In the genomic region with DNA sequence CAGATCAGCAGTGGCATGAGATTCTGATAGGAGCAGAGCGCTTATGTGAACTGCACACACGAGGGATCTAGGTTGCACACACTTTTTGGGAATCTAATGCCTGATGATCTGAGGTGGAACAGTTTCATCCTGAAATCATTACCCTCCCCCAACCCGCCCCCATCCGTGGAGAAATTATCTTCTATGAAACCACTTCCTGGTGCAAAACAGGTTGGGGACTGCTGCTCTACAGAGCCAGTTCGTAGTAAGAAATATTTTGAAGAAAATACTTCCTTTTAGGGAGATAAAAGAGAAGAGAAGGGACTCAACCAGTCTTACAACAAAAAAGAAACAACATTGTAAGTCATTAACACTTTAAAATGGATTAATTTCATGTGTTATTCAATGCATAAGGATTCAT, we compare ENCODE assay signal across 25 cellular contexts.
DNase-seq lines count a peak whose midpoint lies in the region; ATAC-seq, FAIRE-seq and TF ChIP-seq lines count a peak whose summit lies in the region.
"Had no signal": no experiment of that assay in that cellular context is flagged by ENCODE, and none has a peak within 500 bp of the region (broad histone marks: within the 10 kb centered on the region; RNA-seq: fewer than 3 reads in every experiment).

No MANE protein-coding gene starts in this region.

- no peaks in the 10 kb centered on the region for H3K79me2 ChIP-seq in HepG2 (ENCODE audit: insufficient read depth, low read length)

- in situ Hi-C loops in HepG2 (cut with HindIII; ENCODE audit: extremely low pct_ligation_motif_present, low pct_unique_long_range_greater_than_20kb) = no loop called here

- no peak overlapping the region for H3K27ac Mint-ChIP-seq in activated naive CD4-positive, alpha-beta T cell treated with anti-CD3 and anti-CD28 coated beads, Interleukin-2, amount 10 ng/mL, durations not matched to agents 7 days and 5 days
- H3K27ac Mint-ChIP-seq in activated naive CD4-positive, alpha-beta T cell treated with anti-CD3 and anti-CD28 coated beads, Interleukin-2, amount 50 U/mL, for 72 hours = peak overlapping the region in 1 of 2 donors; percentile 9
- peak overlapping the region; percentile 79 for H3K27ac Mint-ChIP-seq in CD4-positive, alpha-beta T cell
- peak overlapping the region in 8 of 9 donors; percentile 70 to 84 (median 78) for H3K27ac Mint-ChIP-seq in naive thymus-derived CD4-positive, alpha-beta T cell
- H3K27ac Mint-ChIP-seq in T-helper 17 cell = no peak overlapping the region
- H3K27ac Mint-ChIP-seq: CD14-positive monocyte had no signal

- 0% methylated on average over 5 of the region's 5 CpGs for WGBS in HepG2 (ENCODE audit: low lambda C conversion rate)

- no peak for TF ChIP-seq RAD21 in HepG2 (CRISPR knock-in tag; IDR thresholded peaks at IDR 0.05)

- H3K4me2 ChIP-seq in BLaER1 treated with 17β-estradiol and CSF1 and Interleukin-3, amounts not matched to agents 10 nM and 100 nM = peak overlapping the region in 8 of 11 experiments; percentile 9 to 48 (median 27); a peak in 10 of 22 replicates
- H3K4me2 ChIP-seq in HepG2 (ENCODE audit: low read depth, low read length) = no peak overlapping the region
- H3K4me2 ChIP-seq: PC-9 had no signal

- no TSS peak for BruUV-seq in HepG2 (replicated peaks; lab: Mats Ljungman, UMichigan)

- TF ChIP-seq POLR2A in HepG2 (IDR thresholded peaks at IDR 0.05; ENCODE audit: insufficient read depth in 1 of 2, low read depth in 2 of 2, low read length in 2 of 2) = no peak

- no peaks in the 10 kb centered on the region for H3K27me3 ChIP-seq in BLaER1 treated with 17β-estradiol and CSF1 and Interleukin-3, amounts not matched to agents 10 nM and 100 nM
- no peaks in the 10 kb centered on the region for H3K27me3 ChIP-seq in CD4-positive, alpha-beta T cell (ENCODE audit: control insufficient read depth, insufficient read depth, low read length)
- no peaks in the 10 kb centered on the region for H3K27me3 ChIP-seq in naive thymus-derived CD4-positive, alpha-beta T cell (ENCODE audit: control insufficient read depth in 2 of 2, insufficient read depth in 2 of 2, low read length in 2 of 2)
- no peaks in the 10 kb centered on the region for H3K27me3 ChIP-seq in HepG2 (ENCODE audit: control insufficient read depth in 1 of 2, insufficient read depth in 2 of 2, low read length in 2 of 2)
- H3K27me3 ChIP-seq: MG63, SJSA1 had no signal

- H3K4me1 Mint-ChIP-seq in activated naive CD4-positive, alpha-beta T cell treated with anti-CD3 and anti-CD28 coated beads, Interleukin-2, amount 10 ng/mL, durations not matched to agents 7 days and 5 days = peaks cover 10% of the 10 kb centered on the region
- H3K4me1 Mint-ChIP-seq in CD4-positive, alpha-beta T cell (ENCODE audit: low read depth) = peaks cover 23% of the 10 kb centered on the region
- H3K4me1 Mint-ChIP-seq in naive thymus-derived CD4-positive, alpha-beta T cell = peaks cover 6 to 40% (median 26%) of the 10 kb centered on the region in 7 donors
- peaks cover 4% of the 10 kb centered on the region for H3K4me1 Mint-ChIP-seq in T-helper 17 cell
- H3K4me1 Mint-ChIP-seq: CD14-positive monocyte had no signal

- no peak for TF ChIP-seq CTCF in CD4-positive, alpha-beta T cell (IDR thresholded peaks at IDR 0.05)
- TF ChIP-seq CTCF in HepG2 (CRISPR knock-in tag; IDR thresholded peaks at IDR 0.05) = no peak

- ATAC-seq in activated naive CD4-positive, alpha-beta T cell treated with anti-CD3 and anti-CD28 coated beads, Interleukin-2, amount 50 U/mL, for 72 hours = no peak
- ATAC-seq in CD4-positive, alpha-beta T cell (ENCODE audit: poor library complexity) = peak; percentile 54
- peak; percentile 26 for ATAC-seq in naive thymus-derived CD4-positive, alpha-beta T cell
- no peak for ATAC-seq in T-helper 17 cell
- ATAC-seq in HepG2 = no peak
- ATAC-seq: K562 had no signal

- H3K36me3 Mint-ChIP-seq in activated naive CD4-positive, alpha-beta T cell treated with anti-CD3 and anti-CD28 coated beads, Interleukin-2, amount 10 ng/mL, durations not matched to agents 7 days and 5 days = no peaks in the 10 kb centered on the region
- H3K36me3 Mint-ChIP-seq in activated naive CD4-positive, alpha-beta T cell treated with anti-CD3 and anti-CD28 coated beads, Interleukin-2, amount 50 U/mL, for 72 hours = no peaks in the 10 kb centered on the region
- no peaks in the 10 kb centered on the region for H3K36me3 Mint-ChIP-seq in CD4-positive, alpha-beta T cell (ENCODE audit: low read depth)
- H3K36me3 Mint-ChIP-seq in naive thymus-derived CD4-positive, alpha-beta T cell = no peaks in the 10 kb centered on the region
- no peaks in the 10 kb centered on the region for H3K36me3 Mint-ChIP-seq in T-helper 17 cell (ENCODE audit: low read depth)
- H3K36me3 Mint-ChIP-seq: CD14-positive monocyte had no signal

- H2AFZ ChIP-seq in HepG2 (ENCODE audit: low read length) = no peak overlapping the region
- H2AFZ ChIP-seq: PC-9 had no signal

- DNase-seq in activated naive CD4-positive, alpha-beta T cell treated with anti-CD3 and anti-CD28 coated beads, Interleukin-2, amount 10 ng/mL, durations not matched to agents 7 days and 5 days = peak; percentile 20
- DNase-seq in activated naive CD4-positive, alpha-beta T cell treated with anti-CD3 and anti-CD28 coated beads, Interleukin-2, amount 50 U/mL, for 72 hours (ENCODE audit: low spot score in 2 of 2) = no peak
- DNase-seq in CD4-positive, alpha-beta T cell = peak in 1 of 10 experiments; percentile 2
- peak in 6 of 9 donors; percentile 3 to 32 (median 15) for DNase-seq in naive thymus-derived CD4-positive, alpha-beta T cell
- no peak for DNase-seq in T-helper 17 cell
- DNase-seq in HepG2 (ENCODE audit: low spot score) = no peak
- DNase-seq: DMS153; MG63; NCI-H1105 treated with DMSO at 0.1 percent for 48 hours; NCI-H146; NCI-H1930; NCI-H2107; NCI-H446; NCI-H524 treated with DMSO at 0.1 percent for 48 hours; NCI-H774; NK-92 treated with Interleukin-12 subunit alpha and Interleukin-12 subunit beta, amount 100 ng/mL, for 24 hours; PC-9; Right ventricle myocardium superior; RPMI8226 had no signal

- POLR2A ChIA-PET in CD4-positive, alpha-beta T cell (lab: Charles Lee) = no interaction called here
- POLR2A ChIA-PET in naive thymus-derived CD4-positive, alpha-beta T cell (lab: Charles Lee) = no interaction called here
- POLR2A ChIA-PET in HepG2 (lab: Yijun Ruan, JAX) = no interaction called here

- H3K9me3 ChIP-seq in BLaER1 treated with 17β-estradiol and CSF1 and Interleukin-3, amounts not matched to agents 10 nM and 100 nM (replicated peaks in 1 of 11) = no peaks in the 10 kb centered on the region; a peak in 1 of 22 replicates
- no peaks in the 10 kb centered on the region for H3K9me3 ChIP-seq in CD4-positive, alpha-beta T cell (ENCODE audit: control insufficient read depth, low read length)
- H3K9me3 ChIP-seq in naive thymus-derived CD4-positive, alpha-beta T cell (ENCODE audit: control insufficient read depth in 2 of 3, low read length in 3 of 3) = no peaks in the 10 kb centered on the region
- H3K9me3 ChIP-seq in T-helper 17 cell (ENCODE audit: control insufficient read depth, low read length, poor library complexity, severe bottlenecking) (no peaks in the 10 kb centered on the region), HepG2 (ENCODE audit: low read length) (peaks cover 6% of the 10 kb centered on the region)
- H3K9me3 ChIP-seq: MG63, SJSA1 had no signal

- intact Hi-C loops in CD4-positive, alpha-beta T cell (cut with DNase I, micrococcal nuclease) = no loop called here
- intact Hi-C loops in naive thymus-derived CD4-positive, alpha-beta T cell (cut with micrococcal nuclease) = no loop called here
- intact Hi-C loops in HepG2 (cut with micrococcal nuclease; ENCODE audit: unreplicated experiment) = no loop called here

- H3K4me3 Mint-ChIP-seq in activated naive CD4-positive, alpha-beta T cell treated with anti-CD3 and anti-CD28 coated beads, Interleukin-2, amount 10 ng/mL, durations not matched to agents 7 days and 5 days = no peak overlapping the region
- no peak overlapping the region for H3K4me3 Mint-ChIP-seq in CD4-positive, alpha-beta T cell
- peak overlapping the region in 8 of 10 donors; percentile 21 to 74 (median 66) for H3K4me3 Mint-ChIP-seq in naive thymus-derived CD4-positive, alpha-beta T cell
- no peak overlapping the region for H3K4me3 Mint-ChIP-seq in T-helper 17 cell
- H3K4me3 Mint-ChIP-seq: CD14-positive monocyte had no signal

- H3K4me3 ChIP-seq in BLaER1 treated with 17β-estradiol and CSF1 and Interleukin-3, amounts not matched to agents 10 nM and 100 nM = no peak overlapping the region
- H3K4me3 ChIP-seq in naive thymus-derived CD4-positive, alpha-beta T cell (ENCODE audit: low read length) = no peak overlapping the region
- no peak overlapping the region for H3K4me3 ChIP-seq in HepG2 (replicated peaks in 1 of 3; ENCODE audit: insufficient read depth in 1 of 3, low read depth in 2 of 3, low read length in 3 of 3)
- H3K4me3 ChIP-seq: K562, MG63, PC-9, SJSA1 had no signal

- no peak overlapping the region for H3K9ac ChIP-seq in BLaER1 treated with 17β-estradiol and CSF1 and Interleukin-3, amounts not matched to agents 10 nM and 100 nM
- no peak overlapping the region for H3K9ac ChIP-seq in HepG2 (ENCODE audit: insufficient read depth, low read depth, low read length)

- H3K27me3 Mint-ChIP-seq in activated naive CD4-positive, alpha-beta T cell treated with anti-CD3 and anti-CD28 coated beads, Interleukin-2, amount 10 ng/mL, durations not matched to agents 7 days and 5 days = no peaks in the 10 kb centered on the region
- H3K27me3 Mint-ChIP-seq in CD4-positive, alpha-beta T cell = no peaks in the 10 kb centered on the region
- peaks cover 0 to 7% (median 0%) of the 10 kb centered on the region in 5 donors for H3K27me3 Mint-ChIP-seq in naive thymus-derived CD4-positive, alpha-beta T cell
- H3K27me3 Mint-ChIP-seq in T-helper 17 cell = no peaks in the 10 kb centered on the region

- TF ChIP-seq EP300 in HepG2 (IDR thresholded peaks at IDR 0.05; ENCODE audit: low read depth in 2 of 2, low read length in 2 of 2) = no peak
- no peak for TF ChIP-seq EP300 in HepG2 (CRISPR knock-in tag; IDR thresholded peaks at IDR 0.05; ENCODE audit: borderline replicate concordance)

- no peaks in the 10 kb centered on the region for H3K36me3 ChIP-seq in BLaER1 treated with 17β-estradiol and CSF1 and Interleukin-3, amounts not matched to agents 10 nM and 100 nM
- H3K36me3 ChIP-seq in naive thymus-derived CD4-positive, alpha-beta T cell (ENCODE audit: control insufficient read depth in 2 of 3, insufficient read depth in 3 of 3, low read length in 3 of 3) = no peaks in the 10 kb centered on the region
- no peaks in the 10 kb centered on the region for H3K36me3 ChIP-seq in HepG2 (replicated peaks in 1 of 2; ENCODE audit: control insufficient read depth in 1 of 2, insufficient read depth in 2 of 2, low read length in 2 of 2)
- H3K36me3 ChIP-seq: MG63, SJSA1 had no signal

- H3K4me1 ChIP-seq in BLaER1 treated with 17β-estradiol and CSF1 and Interleukin-3, amounts not matched to agents 10 nM and 100 nM = peaks cover 0 to 10% (median 6%) of the 10 kb centered on the region in 10 experiments; a peak in 10 of 20 replicates
- peaks cover 0 to 17% of the 10 kb centered on the region in 2 donors for H3K4me1 ChIP-seq in naive thymus-derived CD4-positive, alpha-beta T cell (ENCODE audit: control insufficient read depth in 2 of 2, insufficient read depth in 2 of 2, low read length in 2 of 2)
- no peaks in the 10 kb centered on the region for H3K4me1 ChIP-seq in HepG2 (ENCODE audit: insufficient read depth, low read length)
- H3K4me1 ChIP-seq: SJSA1 had no signal

- CTCF ChIA-PET in activated naive CD4-positive, alpha-beta T cell treated with anti-CD3 and anti-CD28 coated beads, Interleukin-2, amount 10 ng/mL, durations not matched to agents 7 days and 5 days (lab: Charles Lee) = no interaction called here
- CTCF ChIA-PET in CD4-positive, alpha-beta T cell (lab: Charles Lee) = no interaction called here
- CTCF ChIA-PET in naive thymus-derived CD4-positive, alpha-beta T cell (lab: Charles Lee) = no interaction called here
- CTCF ChIA-PET in HepG2 (lab: Yijun Ruan, JAX; ENCODE audit: low intra/inter-chr PET ratio, low total read pairs) = no interaction called here

- FAIRE-seq in HepG2 (lab: Jason Lieb, UNC) = no peak
- FAIRE-seq: H54, K562 had no signal

- H4K20me1 ChIP-seq in BLaER1 treated with 17β-estradiol and CSF1 and Interleukin-3, amounts not matched to agents 10 nM and 100 nM = no peaks in the 10 kb centered on the region
- H4K20me1 ChIP-seq in HepG2 (ENCODE audit: insufficient read depth, low read length) = no peaks in the 10 kb centered on the region

- H3K9me3 Mint-ChIP-seq in activated naive CD4-positive, alpha-beta T cell treated with anti-CD3 and anti-CD28 coated beads, Interleukin-2, amount 10 ng/mL, durations not matched to agents 7 days and 5 days = no peaks in the 10 kb centered on the region
- H3K9me3 Mint-ChIP-seq in activated naive CD4-positive, alpha-beta T cell treated with anti-CD3 and anti-CD28 coated beads, Interleukin-2, amount 50 U/mL, for 72 hours = peaks cover 6 to 8% of the 10 kb centered on the region in 2 donors
- H3K9me3 Mint-ChIP-seq in CD4-positive, alpha-beta T cell = no peaks in the 10 kb centered on the region
- peaks cover 0 to 7% (median 0%) of the 10 kb centered on the region in 11 donors for H3K9me3 Mint-ChIP-seq in naive thymus-derived CD4-positive, alpha-beta T cell

- no peak overlapping the region for H3K27ac ChIP-seq in BLaER1 treated with 17β-estradiol and CSF1 and Interleukin-3, amounts not matched to agents 10 nM and 100 nM
- H3K27ac ChIP-seq in CD4-positive, alpha-beta T cell (ENCODE audit: low read depth, low read length) = no peak overlapping the region
- no peak overlapping the region for H3K27ac ChIP-seq in naive thymus-derived CD4-positive, alpha-beta T cell (ENCODE audit: low read depth, low read length)
- no peak overlapping the region for H3K27ac ChIP-seq in HepG2 (ENCODE audit: extremely low read length, insufficient read depth, low read length)
- H3K27ac ChIP-seq: HL-60, PC-9, SJSA1 had no signal

Comparison
In these comparisons a context has a peak if more than half of its experiments do, and no peak if none do; other contexts are left out.
1. DNase-seq: peak in activated naive CD4-positive, alpha-beta T cell treated with anti-CD3 and anti-CD28 coated beads, Interleukin-2, amount 10 ng/mL, durations not matched to agents 7 days and 5 days (single experiment) and naive thymus-derived CD4-positive, alpha-beta T cell (6 of 9); none in activated naive CD4-positive, alpha-beta T cell treated with anti-CD3 and anti-CD28 coated beads, Interleukin-2, amount 50 U/mL, for 72 hours (0 of 2), T-helper 17 cell (0 of 3) and HepG2 (single experiment).
2. H3K27ac Mint-ChIP-seq: peak in CD4-positive, alpha-beta T cell (single experiment) and naive thymus-derived CD4-positive, alpha-beta T cell (8 of 9); none in activated naive CD4-positive, alpha-beta T cell treated with anti-CD3 and anti-CD28 coated beads, Interleukin-2, amount 10 ng/mL, durations not matched to agents 7 days and 5 days (single experiment) and T-helper 17 cell (single experiment).
3. H3K4me3 Mint-ChIP-seq: peak in naive thymus-derived CD4-positive, alpha-beta T cell (8 of 10); none in activated naive CD4-positive, alpha-beta T cell treated with anti-CD3 and anti-CD28 coated beads, Interleukin-2, amount 10 ng/mL, durations not matched to agents 7 days and 5 days (single experiment), CD4-positive, alpha-beta T cell (single experiment) and T-helper 17 cell (single experiment).
4. ATAC-seq: peak in CD4-positive, alpha-beta T cell (single experiment) and naive thymus-derived CD4-positive, alpha-beta T cell (single experiment); none in activated naive CD4-positive, alpha-beta T cell treated with anti-CD3 and anti-CD28 coated beads, Interleukin-2, amount 50 U/mL, for 72 hours (0 of 2), T-helper 17 cell (single experiment) and HepG2 (single experiment).